Comparison of ENCODE assay signal across 9 cellular contexts in genomic region chr19:55189424-55189823, GRCh38. TPM values are rescaled to one million over a fixed set of nuclear protein-coding genes. Genes with fewer than 3 reads are reported as not detected.
DNase-seq lines count a peak whose midpoint lies in the region; ATAC-seq and TF ChIP-seq lines count a peak whose summit lies in the region.
"Had no signal": no experiment of that assay in that cellular context is flagged by ENCODE, and none has a peak within 500 bp of the region (broad histone marks: within the 10 kb centered on the region; RNA-seq: fewer than 3 reads in every experiment).

No MANE protein-coding gene starts in this region.

- CTCF ChIA-PET in PC-9 (lab: Charles Lee): interaction anchor here (1.8 kb wide), 1 partner anchor 29 kb away, joined by 7 read pairs; no protein-coding TSS in a partner anchor

- no peak overlapping the region for H2BK12ac ChIP-seq in mesenchymal stem cell (ENCODE audit: low read length in 2 of 2)

- H3K27me3 Mint-ChIP-seq in activated T-cell treated with anti-CD3 and anti-CD28 coated beads, Interleukin-2, amount 50 U/mL, for 72 hours (ENCODE audit: low read depth): peaks cover 6% of the 10 kb centered on the region

- H2BK15ac ChIP-seq in mesenchymal stem cell (ENCODE audit: low read depth, poor library complexity, severe bottlenecking): no peak overlapping the region

- peak overlapping the region; percentile 37; the same call in 1 of the 2 replicates for H2AFZ ChIP-seq in PC-9
- H2AFZ ChIP-seq in mesenchymal stem cell (ENCODE audit: low read depth, low read length): peak overlapping the region; percentile 56

- H3K4me3 ChIP-seq in PC-9 (no peak overlapping the region), dorsolateral prefrontal cortex (peak overlapping the region in 4 of 59 donors; percentile 9 to 30 (median 16)), mesenchymal stem cell (ENCODE audit: insufficient read depth in 1 of 2, low read depth in 1 of 2, low read length in 2 of 2) (no peak overlapping the region)

- no peaks in the 10 kb centered on the region for H3K79me2 ChIP-seq in PC-9 (ENCODE audit: low read depth)

- H3K36me3 ChIP-seq in PC-9 (ENCODE audit: low read depth): no peaks in the 10 kb centered on the region
- H3K36me3 ChIP-seq in mesenchymal stem cell (ENCODE audit: control insufficient read depth in 1 of 2, insufficient read depth in 2 of 2, low read depth in 1 of 2, low read length in 2 of 2): no peaks in the 10 kb centered on the region

- peaks cover 30% of the 10 kb centered on the region for H3F3A ChIP-seq in PC-9 (ENCODE audit: insufficient read depth, low read depth)

- intact Hi-C loops in PC-9 (cut with micrococcal nuclease; ENCODE audit: unreplicated experiment): loop anchor here (1.0 to 2.0 kb wide), 3 partner anchors 21 to 27 kb away; partner anchors contain the start of gene DNAAF3
- intact Hi-C loops in dorsolateral prefrontal cortex (cut with DNase I): loop anchor here in 1 of 2 donors (10.0 kb wide), 1 partner anchor 65 kb away; the partner anchor contains the start of gene PPP6R1

- H2BK5ac ChIP-seq in mesenchymal stem cell (ENCODE audit: low read depth, low read length, poor library complexity, severe bottlenecking): no peak overlapping the region

- no peaks in the 10 kb centered on the region for H3K9me3 Mint-ChIP-seq in activated T-cell treated with anti-CD3 and anti-CD28 coated beads, Interleukin-2, amount 50 U/mL, for 72 hours
- H3K9me3 Mint-ChIP-seq: activated naive CD8-positive, alpha-beta T cell treated with anti-CD3 and anti-CD28 coated beads, Interleukin-2, amount 50 U/mL, for 24 hours had no signal

- H3K9me2 ChIP-seq in PC-9 (ENCODE audit: insufficient read depth): no peaks in the 10 kb centered on the region

- peaks cover 15% of the 10 kb centered on the region; the same call in 1 of the 2 replicates for H3K4me1 ChIP-seq in PC-9 (replicated peaks; ENCODE audit: insufficient read depth)
- H3K4me1 ChIP-seq in mesenchymal stem cell (ENCODE audit: control insufficient read depth, insufficient read depth, low read depth, low read length): peaks cover 6% of the 10 kb centered on the region

- peak overlapping the region in 1 of 2 experiments; percentile 43 for H3K18ac ChIP-seq in mesenchymal stem cell (ENCODE audit: low read depth in 1 of 2, low read length in 2 of 2)

- no peak overlapping the region for H3K4me3 Mint-ChIP-seq in activated T-cell treated with anti-CD3 and anti-CD28 coated beads, Interleukin-2, amount 50 U/mL, for 72 hours
- H3K4me3 Mint-ChIP-seq: activated naive CD8-positive, alpha-beta T cell treated with anti-CD3 and anti-CD28 coated beads, Interleukin-2, amount 50 U/mL, for 24 hours had no signal

- H3K9me3 ChIP-seq in PC-9 (ENCODE audit: insufficient read depth, low read depth) (no peaks in the 10 kb centered on the region), mesenchymal stem cell (ENCODE audit: control insufficient read depth, low read length) (no peaks in the 10 kb centered on the region)

- H4K91ac ChIP-seq in mesenchymal stem cell (ENCODE audit: low read length): no peak overlapping the region

- H3K27me3 ChIP-seq in PC-9 (ENCODE audit: insufficient read depth, low read depth) (no peaks in the 10 kb centered on the region), dorsolateral prefrontal cortex (no peaks in the 10 kb centered on the region), mesenchymal stem cell (ENCODE audit: control insufficient read depth in 1 of 2, insufficient read depth in 1 of 2, low read length in 2 of 2) (peaks cover 0 to 19% of the 10 kb centered on the region in 2 experiments)

- H3K23ac ChIP-seq in mesenchymal stem cell (ENCODE audit: low read length in 2 of 2): no peak overlapping the region

- peak overlapping the region; percentile 49 for H3K4me2 ChIP-seq in PC-9
- no peak overlapping the region for H3K4me2 ChIP-seq in mesenchymal stem cell (ENCODE audit: low read length, poor library complexity, severe bottlenecking)

- H3K14ac ChIP-seq in mesenchymal stem cell (ENCODE audit: low read length in 2 of 2): peak overlapping the region in 1 of 2 experiments; percentile 11

- DNase-seq in AG20443 (ENCODE audit: low spot score) (peak; percentile 81), PC-9 (peak; percentile 90 to 91), dorsolateral prefrontal cortex (peak in 8 of 10 donors; percentile 41 to 90 (median 74)), mesenchymal stem cell (peak; percentile 92), NCI-H345 treated with DMSO at 0.1 percent for 48 hours (lab: John Stamatoyannopoulos, UW; ENCODE audit: unreplicated experiment) (no peak)
- DNase-seq in activated T-cell treated with anti-CD3 and anti-CD28 coated beads, Interleukin-2, amount 50 U/mL, for 72 hours: no peak
- DNase-seq: activated naive CD8-positive, alpha-beta T cell treated with anti-CD3 and anti-CD28 coated beads, Interleukin-2, amount 50 U/mL, for 24 hours had no signal

- H2AK5ac ChIP-seq in mesenchymal stem cell (ENCODE audit: low read length, severe bottlenecking): no peak overlapping the region

- H4K8ac ChIP-seq in mesenchymal stem cell (ENCODE audit: low read length): peak overlapping the region; percentile 7

- 58% methylated on average over 14 of the region's 15 CpGs for WGBS in mesenchymal stem cell

- peaks cover 12% of the 10 kb centered on the region for H3K4me1 Mint-ChIP-seq in activated T-cell treated with anti-CD3 and anti-CD28 coated beads, Interleukin-2, amount 50 U/mL, for 72 hours (ENCODE audit: low read depth)

- BruUV-seq in PC-9 (replicated peaks; lab: Mats Ljungman, UMichigan): no TSS peak

- no peaks in the 10 kb centered on the region for H3K36me3 Mint-ChIP-seq in activated T-cell treated with anti-CD3 and anti-CD28 coated beads, Interleukin-2, amount 50 U/mL, for 72 hours (ENCODE audit: insufficient read depth in 2 of 2)

- no peak overlapping the region for H2BK120ac ChIP-seq in mesenchymal stem cell (ENCODE audit: low read depth, low read length)

- H4K20me1 ChIP-seq in PC-9 (ENCODE audit: insufficient read depth): no peaks in the 10 kb centered on the region

- H3K4ac ChIP-seq in mesenchymal stem cell (ENCODE audit: low read depth in 1 of 2, low read length in 2 of 2): no peak overlapping the region

- H3K27ac ChIP-seq in PC-9: peak overlapping the region; percentile 75
- H3K27ac ChIP-seq in dorsolateral prefrontal cortex: peak overlapping the region in 15 of 59 donors; percentile 13 to 71 (median 44)
- H3K27ac ChIP-seq in mesenchymal stem cell (ENCODE audit: low read length, poor library complexity, severe bottlenecking): no peak overlapping the region

- ATAC-seq in HG03139 (IDR thresholded peaks at IDR 0.05; ENCODE audit: unreplicated experiment) (no peak), HG03460 (IDR thresholded peaks at IDR 0.05; ENCODE audit: unreplicated experiment) (no peak)
- no peak for ATAC-seq in activated T-cell treated with anti-CD3 and anti-CD28 coated beads, Interleukin-2, amount 50 U/mL, for 72 hours (replicated peaks in 1 of 2)
- ATAC-seq: activated naive CD8-positive, alpha-beta T cell treated with anti-CD3 and anti-CD28 coated beads, Interleukin-2, amount 50 U/mL, for 24 hours had no signal

- POLR2A ChIA-PET in PC-9 (lab: Charles Lee; ENCODE audit: unreplicated experiment): interaction anchor here (0.6 kb wide), 1 partner anchor 264 kb away, joined by 8 read pairs; no protein-coding TSS in a partner anchor

- TF ChIP-seq CTCF in PC-9 (conservative IDR thresholded peaks at IDR 0.05) (no peak), dorsolateral prefrontal cortex (IDR thresholded peaks at IDR 0.05 in 54 of 56, conservative IDR thresholded peaks at IDR 0.05 in 2 of 56; ENCODE audit: low read depth in 1 of 56, partially characterized antibody in 56 of 56) (no peak)

- H3K9ac ChIP-seq in mesenchymal stem cell (ENCODE audit: low read length): peak overlapping the region; percentile 70

- H3K27ac Mint-ChIP-seq in activated T-cell treated with anti-CD3 and anti-CD28 coated beads, Interleukin-2, amount 50 U/mL, for 72 hours: no peak overlapping the region
- H3K27ac Mint-ChIP-seq: activated naive CD8-positive, alpha-beta T cell treated with anti-CD3 and anti-CD28 coated beads, Interleukin-2, amount 50 U/mL, for 24 hours had no signal

- no peaks in the 10 kb centered on the region for H3K79me1 ChIP-seq in mesenchymal stem cell (replicated peaks; ENCODE audit: low read length, poor library complexity, severe bottlenecking)

RNA-seq across cellular contexts. Expression of gene SYT5, which starts 9.3 kb away (rescaled TPM):
- total RNA-seq in PC-9 (2021): 1.3 and 2.8 TPM in 2 replicates
- 100 to 1,000 TPM in 93 of 120 experiments, 10 to 100 TPM in 27; 42.8 to 232 (median 125) TPM for total RNA-seq in dorsolateral prefrontal cortex
- polyA plus RNA-seq in mesenchymal stem cell (2013, experiment 1 of 2): 0.28 TPM
- 0.38 TPM for polyA plus RNA-seq in mesenchymal stem cell (2013, experiment 2 of 2)
- total RNA-seq in activated T-cell treated with anti-CD3 and anti-CD28 coated beads, Interleukin-2, amount 50 U/mL, for 72 hours: 1 to 10 TPM in 1 of 2 donors, under 1 TPM in 1; 0.44 to 1.9 TPM

RNA-seq across cellular contexts. Expression of gene PTPRH, which starts 19.9 kb away (rescaled TPM):
- total RNA-seq in PC-9 (2021) (11.7 and 21.4 TPM in 2 replicates), dorsolateral prefrontal cortex (10 to 100 TPM in 11 of 120 experiments, 1 to 10 TPM in 104, under 1 TPM in 5; 0.24 to 24.0 (median 4.8) TPM)
- 1.1 TPM for polyA plus RNA-seq in mesenchymal stem cell (2013, experiment 1 of 2)
- polyA plus RNA-seq in mesenchymal stem cell (2013, experiment 2 of 2): 1.0 TPM
- total RNA-seq in activated T-cell treated with anti-CD3 and anti-CD28 coated beads, Interleukin-2, amount 50 U/mL, for 72 hours: not detected

RNA-seq across cellular contexts. Expression of gene DNAAF3, which starts 23.0 kb away (rescaled TPM):
- total RNA-seq in PC-9 (2021) (51.8 and 76.6 TPM in 2 replicates), dorsolateral prefrontal cortex (1 to 10 TPM in 38 of 120 experiments, under 1 TPM in 36, not detected in 46; 0.28 to 3.9 (median 1.0) TPM)
- polyA plus RNA-seq in mesenchymal stem cell (2013, experiment 1 of 2): 0.37 TPM
- polyA plus RNA-seq in mesenchymal stem cell (2013, experiment 2 of 2): 0.45 TPM
- under 1 TPM; 0.46 TPM for total RNA-seq in activated T-cell treated with anti-CD3 and anti-CD28 coated beads, Interleukin-2, amount 50 U/mL, for 72 hours

RNA-seq across cellular contexts. Expression of gene TNNI3, which starts 31.9 kb away (rescaled TPM):
- total RNA-seq in PC-9 (2021) (13.7 and 18.2 TPM in 2 replicates), dorsolateral prefrontal cortex (1 to 10 TPM in 7 of 120 experiments, under 1 TPM in 5, not detected in 108; 0.73 to 2.4 (median 1.2) TPM)
- 0.18 TPM for polyA plus RNA-seq in mesenchymal stem cell (2013, experiment 1 of 2)
- 0.18 TPM for polyA plus RNA-seq in mesenchymal stem cell (2013, experiment 2 of 2)
- total RNA-seq in activated T-cell treated with anti-CD3 and anti-CD28 coated beads, Interleukin-2, amount 50 U/mL, for 72 hours: under 1 TPM in 1 of 2 donors, not detected in 1; 0.91 TPM

RNA-seq across cellular contexts. Expression of gene TMEM86B, which starts 39.1 kb away (rescaled TPM):
- total RNA-seq in PC-9 (2021) (18.1 and 18.4 TPM in 2 replicates), dorsolateral prefrontal cortex (10 to 100 TPM in 26 of 120 experiments, 1 to 10 TPM in 94; 3.7 to 14.4 (median 8.2) TPM)
- 1.2 TPM for polyA plus RNA-seq in mesenchymal stem cell (2013, experiment 1 of 2)
- polyA plus RNA-seq in mesenchymal stem cell (2013, experiment 2 of 2): 0.90 TPM
- 10 to 100 TPM in 1 of 2 donors, 1 to 10 TPM in 1; 8.5 to 12.8 TPM for total RNA-seq in activated T-cell treated with anti-CD3 and anti-CD28 coated beads, Interleukin-2, amount 50 U/mL, for 72 hours

Comparison
In these comparisons a context has a peak if more than half of its experiments do, and no peak if none do; other contexts are left out.
1. DNase-seq: peak in AG20443 (single experiment), PC-9 (2 of 2), dorsolateral prefrontal cortex (8 of 10) and mesenchymal stem cell (single experiment); none in NCI-H345 treated with DMSO at 0.1 percent for 48 hours (single experiment) and activated T-cell treated with anti-CD3 and anti-CD28 coated beads, Interleukin-2, amount 50 U/mL, for 72 hours (0 of 2).
2. RNA of gene SYT5, which starts 9.3 kb away (total RNA-seq): 42.8 to 232 TPM in dorsolateral prefrontal cortex; 0.44 to 1.9 TPM in activated T-cell treated with anti-CD3 and anti-CD28 coated beads, Interleukin-2, amount 50 U/mL, for 72 hours and 1.3 to 2.8 TPM in PC-9; every median in the first group is over 10 times any median in the second.
3. RNA of gene DNAAF3, which starts 23.0 kb away (total RNA-seq): 51.8 to 76.6 TPM in PC-9; 0.28 to 3.9 TPM in dorsolateral prefrontal cortex and 0.46 TPM in activated T-cell treated with anti-CD3 and anti-CD28 coated beads, Interleukin-2, amount 50 U/mL, for 72 hours; every median in the first group is over 10 times any median in the second.